In genomic region chr2:33496150-33496549, GRCh38 we compare ENCODE assay signal across 19 cellular contexts. TPM values are rescaled to one million over a fixed set of nuclear protein-coding genes. Genes with fewer than 3 reads are reported as not detected.
A peak's percentile ranks its signal among the peaks of the same experiment; 100 is the strongest.
DNase-seq lines count a peak whose midpoint lies in the region; ATAC-seq, FAIRE-seq and TF ChIP-seq lines count a peak whose summit lies in the region.
"Had no signal": no experiment of that assay in that cellular context is flagged by ENCODE, and none has a peak within 500 bp of the region (broad histone marks: within the 10 kb centered on the region; RNA-seq: fewer than 3 reads in every experiment).

No MANE protein-coding gene starts in this region.

- CTCF ChIA-PET in CD8-positive, alpha-beta memory T cell (lab: Charles Lee): interaction anchor here (1.9 kb wide), 1 partner anchor 20 kb away, joined by 6 read pairs; the partner anchor contains the start of gene RASGRP3
- CTCF ChIA-PET in activated CD8-positive, alpha-beta T cell treated with anti-CD3 and anti-CD28 coated beads, Interleukin-2, amount 10 ng/mL, durations not matched to agents 7 days and 5 days (lab: Charles Lee): interaction anchor here (0.6 to 5.1 kb wide), 3 partner anchors 12 to 1279 kb away, joined by 3 to 34 read pairs (median 3); partner anchors contain the start of gene RASGRP3

- H3K27ac ChIP-seq in CD8-positive, alpha-beta memory T cell (ENCODE audit: low read depth, low read length): no peak overlapping the region
- H3K27ac ChIP-seq in mesenchymal stem cell (ENCODE audit: low read length, poor library complexity, severe bottlenecking) (no peak overlapping the region), ovary (no peak overlapping the region)
- H3K27ac ChIP-seq: colonic mucosa, esophagus muscularis mucosa, PC-9 had no signal

- no peaks in the 10 kb centered on the region for H3K9me3 ChIP-seq in CD8-positive, alpha-beta memory T cell (ENCODE audit: low read length)
- H3K9me3 ChIP-seq in mesenchymal stem cell (ENCODE audit: control insufficient read depth, low read length): no peaks in the 10 kb centered on the region
- H3K9me3 ChIP-seq in ovary: no peaks in the 10 kb centered on the region
- H3K9me3 ChIP-seq: colonic mucosa, esophagus muscularis mucosa had no signal

- H3K27me3 ChIP-seq in CD8-positive, alpha-beta memory T cell (ENCODE audit: insufficient read depth, low read length, poor library complexity, severe bottlenecking): no peaks in the 10 kb centered on the region
- no peaks in the 10 kb centered on the region for H3K27me3 ChIP-seq in mesenchymal stem cell (ENCODE audit: control insufficient read depth in 1 of 2, insufficient read depth in 1 of 2, low read length in 2 of 2)
- H3K27me3 ChIP-seq in ovary: no peaks in the 10 kb centered on the region
- H3K27me3 ChIP-seq: colonic mucosa, esophagus muscularis mucosa had no signal

- TF ChIP-seq CTCF in astrocyte of the spinal cord (IDR thresholded peaks at IDR 0.05; ENCODE audit: low read depth, low read length): no peak
- TF ChIP-seq CTCF in ovary (IDR thresholded peaks at IDR 0.05): no peak

- H3K18ac ChIP-seq in mesenchymal stem cell (ENCODE audit: low read depth in 1 of 2, low read length in 2 of 2): no peak overlapping the region

- WGBS in mesenchymal stem cell: 15% methylated on average over 2 of the region's 2 CpGs
- WGBS in ovary, 3 donors: 57 to 65% (median 59%) methylated on average over 2 of the region's 2 CpGs

- H3K27ac Mint-ChIP-seq in CD8-positive, alpha-beta memory T cell: peak overlapping the region in 4 of 8 donors; percentile 15 to 92 (median 72)
- H3K27ac Mint-ChIP-seq in activated CD8-positive, alpha-beta T cell treated with anti-CD3 and anti-CD28 coated beads, Interleukin-2, amount 10 ng/mL, durations not matched to agents 7 days and 5 days: no peak overlapping the region

- peaks cover 15% of the 10 kb centered on the region for H3K4me1 ChIP-seq in CD8-positive, alpha-beta memory T cell (ENCODE audit: insufficient read depth, low read length)
- H3K4me1 ChIP-seq in mesenchymal stem cell (ENCODE audit: control insufficient read depth, insufficient read depth, low read depth, low read length) (peaks cover 5% of the 10 kb centered on the region), ovary (ENCODE audit: insufficient read depth) (no peaks in the 10 kb centered on the region)
- H3K4me1 ChIP-seq: colonic mucosa had no signal

- H3K4ac ChIP-seq in mesenchymal stem cell (ENCODE audit: low read depth in 1 of 2, low read length in 2 of 2): no peak overlapping the region

- H3K23ac ChIP-seq in mesenchymal stem cell (ENCODE audit: low read length in 2 of 2): no peak overlapping the region

- no peak overlapping the region for H2AFZ ChIP-seq in mesenchymal stem cell (ENCODE audit: low read depth, low read length)
- H2AFZ ChIP-seq: PC-9 had no signal

- no peak for FAIRE-seq in HTR-8/SVneo (lab: Jason Lieb, UNC)

- intact Hi-C loops in ovary (cut with DNase I): no loop called here

- no peak overlapping the region for H3K4me3 ChIP-seq in CD8-positive, alpha-beta memory T cell (ENCODE audit: low read length)
- H3K4me3 ChIP-seq in astrocyte of the spinal cord (ENCODE audit: low read depth, low read length): no peak overlapping the region
- no peak overlapping the region for H3K4me3 ChIP-seq in mesenchymal stem cell (ENCODE audit: insufficient read depth in 1 of 2, low read depth in 1 of 2, low read length in 2 of 2)
- no peak overlapping the region for H3K4me3 ChIP-seq in ovary
- H3K4me3 ChIP-seq: colonic mucosa, esophagus muscularis mucosa, PC-9 had no signal

- no peak overlapping the region for H2BK15ac ChIP-seq in mesenchymal stem cell (ENCODE audit: low read depth, poor library complexity, severe bottlenecking)

- no peak for ATAC-seq in GM18505 (IDR thresholded peaks at IDR 0.05; ENCODE audit: unreplicated experiment)
- ATAC-seq in activated CD8-positive, alpha-beta T cell treated with anti-CD3 and anti-CD28 coated beads, Interleukin-2, amount 10 ng/mL, durations not matched to agents 7 days and 5 days: no peak
- ATAC-seq: left ventricle myocardium superior; naive thymus-derived CD4-positive, alpha-beta T cell had no signal

- no peak overlapping the region for H2BK120ac ChIP-seq in mesenchymal stem cell (ENCODE audit: low read depth, low read length)

- H2BK5ac ChIP-seq in mesenchymal stem cell (ENCODE audit: low read depth, low read length, poor library complexity, severe bottlenecking): no peak overlapping the region

- H3K9ac ChIP-seq in mesenchymal stem cell (ENCODE audit: low read length): no peak overlapping the region

- TF ChIP-seq POLR2A in ovary (IDR thresholded peaks at IDR 0.05): no peak
- TF ChIP-seq POLR2A in GM18505 (IDR thresholded peaks at IDR 0.05; ENCODE audit: borderline replicate concordance, extremely low read depth, insufficient read depth, insufficient read length): no peak

- no peak for DNase-seq in CD8-positive, alpha-beta memory T cell
- DNase-seq in HTR-8/SVneo (ENCODE audit: insufficient read length, low spot score): peak; percentile 43
- DNase-seq in astrocyte of the spinal cord (ENCODE audit: low read depth, low spot score): peak; percentile 25
- DNase-seq in mesenchymal stem cell: peak; percentile 87
- no peak for DNase-seq in ovary
- no peak for DNase-seq in NCI-H524 treated with DMSO at 0.1 percent for 48 hours (lab: John Stamatoyannopoulos, UW)
- no peak for DNase-seq in activated CD8-positive, alpha-beta T cell treated with anti-CD3 and anti-CD28 coated beads, Interleukin-2, amount 10 ng/mL, durations not matched to agents 7 days and 5 days
- DNase-seq: activated CD4-positive, alpha-beta T cell treated with anti-CD3 and anti-CD28 coated beads for 1 hour; colonic mucosa; left ventricle myocardium superior; naive thymus-derived CD4-positive, alpha-beta T cell; NCI-H1694; NCI-H510A treated with DMSO at 0.1 percent for 48 hours; PC-9; stimulated activated CD4-positive, alpha-beta T cell treated with anti-CD3 and anti-CD28 coated beads, Interleukin-1b, Interleukin-23, amount 100 ng/mL, for 48 hours; trophoblast cell had no signal

- H3K79me1 ChIP-seq in mesenchymal stem cell (replicated peaks; ENCODE audit: low read length, poor library complexity, severe bottlenecking): no peaks in the 10 kb centered on the region

- no peak overlapping the region for H4K91ac ChIP-seq in mesenchymal stem cell (ENCODE audit: low read length)

- H3K4me3 Mint-ChIP-seq in CD8-positive, alpha-beta memory T cell: peak overlapping the region in 4 of 7 donors; percentile 9 to 53 (median 25)
- no peak overlapping the region for H3K4me3 Mint-ChIP-seq in activated CD8-positive, alpha-beta T cell treated with anti-CD3 and anti-CD28 coated beads, Interleukin-2, amount 10 ng/mL, durations not matched to agents 7 days and 5 days

- H2AK5ac ChIP-seq in mesenchymal stem cell (ENCODE audit: low read length, severe bottlenecking): no peak overlapping the region

- H3K36me3 Mint-ChIP-seq in CD8-positive, alpha-beta memory T cell: peaks cover 0 to 5% (median 1%) of the 10 kb centered on the region in 3 donors
- H3K36me3 Mint-ChIP-seq in activated CD8-positive, alpha-beta T cell treated with anti-CD3 and anti-CD28 coated beads, Interleukin-2, amount 10 ng/mL, durations not matched to agents 7 days and 5 days (ENCODE audit: low read depth): no peaks in the 10 kb centered on the region

- H3K27me3 Mint-ChIP-seq in CD8-positive, alpha-beta memory T cell: no peaks in the 10 kb centered on the region
- H3K27me3 Mint-ChIP-seq in activated CD8-positive, alpha-beta T cell treated with anti-CD3 and anti-CD28 coated beads, Interleukin-2, amount 10 ng/mL, durations not matched to agents 7 days and 5 days (ENCODE audit: low read depth): peaks cover 2% of the 10 kb centered on the region
- H3K27me3 Mint-ChIP-seq: CD4-positive, alpha-beta memory T cell had no signal

- no peak overlapping the region for H3K14ac ChIP-seq in mesenchymal stem cell (ENCODE audit: low read length in 2 of 2)

- POLR2A ChIA-PET in CD8-positive, alpha-beta memory T cell (lab: Charles Lee): interaction anchor here (1.8 kb wide), 1 partner anchor 20 kb away, joined by 7 read pairs; the partner anchor contains the start of gene RASGRP3
- POLR2A ChIA-PET in activated CD8-positive, alpha-beta T cell treated with anti-CD3 and anti-CD28 coated beads, Interleukin-2, amount 10 ng/mL, durations not matched to agents 7 days and 5 days (lab: Charles Lee): interaction anchor here (2.5 kb wide), 1 partner anchor 20 kb away, joined by 16 read pairs; the partner anchor contains the start of gene RASGRP3

- no peaks in the 10 kb centered on the region for H3K36me3 ChIP-seq in CD8-positive, alpha-beta memory T cell (ENCODE audit: insufficient read depth, low read length)
- H3K36me3 ChIP-seq in mesenchymal stem cell (ENCODE audit: control insufficient read depth in 1 of 2, insufficient read depth in 2 of 2, low read depth in 1 of 2, low read length in 2 of 2): no peaks in the 10 kb centered on the region
- H3K36me3 ChIP-seq in ovary: no peaks in the 10 kb centered on the region
- H3K36me3 ChIP-seq: colonic mucosa, esophagus muscularis mucosa had no signal

- no peak overlapping the region for H2BK12ac ChIP-seq in mesenchymal stem cell (ENCODE audit: low read length in 2 of 2)

- in situ Hi-C loops in astrocyte of the spinal cord (cut with HindIII; ENCODE audit: low sequenced_read_pairs): no loop called here

- TF ChIP-seq EP300 in ovary (IDR thresholded peaks at IDR 0.05): no peak

- peaks cover 40 to 58% (median 52%) of the 10 kb centered on the region in 3 donors for H3K4me1 Mint-ChIP-seq in CD8-positive, alpha-beta memory T cell
- peaks cover 39% of the 10 kb centered on the region for H3K4me1 Mint-ChIP-seq in activated CD8-positive, alpha-beta T cell treated with anti-CD3 and anti-CD28 coated beads, Interleukin-2, amount 10 ng/mL, durations not matched to agents 7 days and 5 days (ENCODE audit: low read depth)

- H3K9me3 Mint-ChIP-seq in CD8-positive, alpha-beta memory T cell: no peaks in the 10 kb centered on the region
- no peaks in the 10 kb centered on the region for H3K9me3 Mint-ChIP-seq in activated CD8-positive, alpha-beta T cell treated with anti-CD3 and anti-CD28 coated beads, Interleukin-2, amount 10 ng/mL, durations not matched to agents 7 days and 5 days (ENCODE audit: insufficient read depth)

- H3K4me2 ChIP-seq in mesenchymal stem cell (ENCODE audit: low read length, poor library complexity, severe bottlenecking): no peak overlapping the region
- H3K4me2 ChIP-seq: PC-9 had no signal

- no peak overlapping the region for H4K8ac ChIP-seq in mesenchymal stem cell (ENCODE audit: low read length)

RNA-seq across cellular contexts. Expression of gene RASGRP3, which starts 19.7 kb away (rescaled TPM):
- total RNA-seq in CD8-positive, alpha-beta memory T cell: 1 to 10 TPM; 3.1 to 3.5 TPM
- polyA plus RNA-seq in CD8-positive, alpha-beta memory T cell: 3.6 TPM
- polyA plus RNA-seq in mesenchymal stem cell (2013, experiment 1 of 2): 31.4 TPM
- polyA plus RNA-seq in mesenchymal stem cell (2013, experiment 2 of 2): 29.3 TPM
- 1 to 10 TPM; 1.9 to 6.3 (median 3.0) TPM for total RNA-seq in ovary
- polyA plus RNA-seq in ovary: 1 to 10 TPM; 2.2 to 6.4 TPM
- total RNA-seq in activated CD8-positive, alpha-beta T cell treated with anti-CD3 and anti-CD28 coated beads, Interleukin-2, amount 10 ng/mL, durations not matched to agents 7 days and 5 days: 1 to 10 TPM; 3.7 to 4.0 TPM

Comparison
In these comparisons a context has a peak if more than half of its experiments do, and no peak if none do; other contexts are left out.
1. DNase-seq: peak in HTR-8/SVneo (single experiment), astrocyte of the spinal cord (single experiment) and mesenchymal stem cell (single experiment); none in CD8-positive, alpha-beta memory T cell (0 of 5), ovary (0 of 5), NCI-H524 treated with DMSO at 0.1 percent for 48 hours (single experiment) and activated CD8-positive, alpha-beta T cell treated with anti-CD3 and anti-CD28 coated beads, Interleukin-2, amount 10 ng/mL, durations not matched to agents 7 days and 5 days (single experiment).